ENCODE assay signal across 24 cellular contexts in the genomic region with DNA sequence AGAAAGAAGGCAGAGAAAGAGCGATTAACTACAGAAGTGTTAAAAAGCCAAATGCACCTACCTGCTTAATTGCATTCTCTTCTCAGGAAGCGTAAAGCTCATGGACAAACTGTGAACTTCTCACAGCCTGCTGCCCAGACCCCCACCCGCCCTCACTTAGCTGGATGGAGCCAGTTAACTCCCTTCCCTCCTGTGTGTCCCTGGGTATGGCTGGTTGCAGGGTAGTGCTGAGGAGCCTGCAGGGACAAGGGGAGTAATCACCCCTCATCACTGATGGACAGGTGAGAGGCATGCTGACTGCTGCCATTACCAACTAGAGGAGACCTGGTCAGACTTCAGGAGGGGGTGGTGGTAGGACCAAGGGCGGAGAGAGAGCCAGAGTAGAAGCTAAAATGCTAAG. TPM values are rescaled to one million over a fixed set of nuclear protein-coding genes. Genes with fewer than 3 reads are reported as not detected.
DNase-seq lines count a peak whose midpoint lies in the region; ATAC-seq, FAIRE-seq and TF ChIP-seq lines count a peak whose summit lies in the region.
"Had no signal": no experiment of that assay in that cellular context is flagged by ENCODE, and none has a peak within 500 bp of the region (broad histone marks: within the 10 kb centered on the region; RNA-seq: fewer than 3 reads in every experiment).

No MANE protein-coding gene starts in this region.

- H2BK5ac ChIP-seq in IMR-90 (ENCODE audit: low read depth, low read length, poor library complexity, severe bottlenecking) (no peak overlapping the region), mesenchymal stem cell (ENCODE audit: low read depth, low read length, poor library complexity, severe bottlenecking) (no peak overlapping the region)

- no peak overlapping the region for H4K8ac ChIP-seq in IMR-90 (ENCODE audit: low read depth in 2 of 2, low read length in 2 of 2)
- no peak overlapping the region for H4K8ac ChIP-seq in mesenchymal stem cell (ENCODE audit: low read length)

- DNase-seq in NCI-H2107 treated with DMSO at 0.1 percent for 48 hours (lab: John Stamatoyannopoulos, UW; ENCODE audit: unreplicated experiment) (peak; percentile 13), NCI-H2107 (lab: John Stamatoyannopoulos, UW) (no peak), IMR-90 (no peak), endothelial cell (ENCODE audit: low spot score) (no peak), mesenchymal stem cell (no peak), cerebellar nuclear complex (lab: John Stamatoyannopoulos, UW) (no peak), H54 (ENCODE audit: insufficient read length, low spot score) (no peak)
- DNase-seq: 8988T, ACHN, BE2C, Calu3, GM23248, KG1, MM.1S, NCI-H2029 treated with DMSO at 0.1 percent for 48 hours, NCI-H446 treated with DMSO at 0.1 percent for 48 hours, NCI-H526, Right ventricle myocardium superior, RPMI8226, T-cell had no signal

- H4K5ac ChIP-seq in IMR-90 (ENCODE audit: low read depth, low read length), result no peak overlapping the region

- intact Hi-C loops in IMR-90 (cut with micrococcal nuclease), result loop anchor here (5.0 kb wide), 1 partner anchor 281 kb away; no protein-coding TSS in a partner anchor

- H3K4me3 ChIP-seq in IMR-90 (ENCODE audit: insufficient read depth, low read depth, low read length) (no peak overlapping the region), mesenchymal stem cell (ENCODE audit: insufficient read depth in 1 of 2, low read depth in 1 of 2, low read length in 2 of 2) (no peak overlapping the region)
- H3K4me3 ChIP-seq: GM23248 had no signal

- no peak overlapping the region for H3K4me2 ChIP-seq in IMR-90 (ENCODE audit: low read depth, low read length)
- H3K4me2 ChIP-seq in mesenchymal stem cell (ENCODE audit: low read length, poor library complexity, severe bottlenecking), result no peak overlapping the region

- H3K36me3 ChIP-seq in IMR-90 (ENCODE audit: control insufficient read depth, insufficient read depth, low read length) (no peaks in the 10 kb centered on the region), mesenchymal stem cell (ENCODE audit: control insufficient read depth in 1 of 2, insufficient read depth in 2 of 2, low read depth in 1 of 2, low read length in 2 of 2) (peaks cover 0 to 4% of the 10 kb centered on the region in 2 experiments)
- H3K36me3 ChIP-seq: BE2C had no signal

- no peak for FAIRE-seq in H54 (lab: Jason Lieb, UNC)
- FAIRE-seq: GM19239 had no signal

- H3K4ac ChIP-seq in IMR-90 (ENCODE audit: low read depth, low read length) (0 out of 2 replicates have a peak overlapping the region, but pooled peaks have one; percentile 2), mesenchymal stem cell (ENCODE audit: low read depth in 1 of 2, low read length in 2 of 2) (no peak overlapping the region)

- peaks cover 10% of the 10 kb centered on the region for H3K36me3 Mint-ChIP-seq in endothelial cell (ENCODE audit: low read depth, unreplicated experiment)
- H3K36me3 Mint-ChIP-seq: T-cell had no signal

- TF ChIP-seq CTCF in IMR-90 (conservative IDR thresholded peaks at IDR 0.05; ENCODE audit: low read depth, low read length), result no peak
- no peak for TF ChIP-seq CTCF in endothelial cell (IDR thresholded peaks at IDR 0.05; ENCODE audit: unreplicated experiment)

- H2AFZ ChIP-seq in IMR-90 (replicated peaks; ENCODE audit: low read length, poor library complexity) (no peak overlapping the region), mesenchymal stem cell (ENCODE audit: low read depth, low read length) (no peak overlapping the region)
- H2AFZ ChIP-seq: GM23248 had no signal

- no peaks in the 10 kb centered on the region for H3K9me3 Mint-ChIP-seq in endothelial cell (ENCODE audit: unreplicated experiment)
- H3K9me3 Mint-ChIP-seq: T-cell had no signal

- peaks cover 4% of the 10 kb centered on the region; the same call in 1 of the 2 replicates for H4K20me1 ChIP-seq in IMR-90 (ENCODE audit: insufficient read depth, low read length)

- H3K18ac ChIP-seq in IMR-90 (ENCODE audit: low read depth, low read length) (no peak overlapping the region), mesenchymal stem cell (ENCODE audit: low read depth in 1 of 2, low read length in 2 of 2) (no peak overlapping the region)

- POLR2A ChIA-PET in IMR-90 (lab: Charles Lee; ENCODE audit: unreplicated experiment), result no interaction called here

- H3K27ac ChIP-seq in IMR-90 (ENCODE audit: insufficient read depth, low read length) (no peak overlapping the region), mesenchymal stem cell (ENCODE audit: low read length, poor library complexity, severe bottlenecking) (no peak overlapping the region)
- H3K27ac ChIP-seq: GM23248 had no signal

- H3K79me1 ChIP-seq in IMR-90 (ENCODE audit: low read depth in 1 of 2, low read length in 2 of 2), result no peaks in the 10 kb centered on the region
- H3K79me1 ChIP-seq in mesenchymal stem cell (replicated peaks; ENCODE audit: low read length, poor library complexity, severe bottlenecking), result peaks cover 4% of the 10 kb centered on the region

- H3K9ac ChIP-seq in IMR-90 (ENCODE audit: low read depth, low read length) (no peak overlapping the region), mesenchymal stem cell (ENCODE audit: low read length) (no peak overlapping the region)
- H3K9ac ChIP-seq: GM23248 had no signal

- H3K27me3 ChIP-seq in IMR-90 (ENCODE audit: control insufficient read depth, insufficient read depth, low read length) (no peaks in the 10 kb centered on the region), mesenchymal stem cell (ENCODE audit: control insufficient read depth in 1 of 2, insufficient read depth in 1 of 2, low read length in 2 of 2) (peaks cover 0 to 31% of the 10 kb centered on the region in 2 experiments)

- H3K4me3 Mint-ChIP-seq in endothelial cell (ENCODE audit: unreplicated experiment), result no peak overlapping the region
- H3K4me3 Mint-ChIP-seq: T-cell had no signal

- TF ChIP-seq POLR2A in IMR-90 (IDR thresholded peaks at IDR 0.05; ENCODE audit: low read depth, low read length) (no peak), H54 (IDR thresholded peaks at IDR 0.05; ENCODE audit: low read depth, low read length) (no peak)

- dilution Hi-C loops in IMR-90 (cut with HindIII; ENCODE audit: low sequenced_read_pairs, unreplicated experiment), result no loop called here

- peaks cover 6% of the 10 kb centered on the region for H3K4me1 Mint-ChIP-seq in endothelial cell (ENCODE audit: unreplicated experiment)
- H3K4me1 Mint-ChIP-seq: T-cell had no signal

- ATAC-seq in IMR-90 (ENCODE audit: low read depth) (no peak), HG02870 (IDR thresholded peaks at IDR 0.05; ENCODE audit: unreplicated experiment) (no peak)
- ATAC-seq: HCT116, T-cell had no signal

- H2BK20ac ChIP-seq in IMR-90 (ENCODE audit: low read depth, low read length), result no peak overlapping the region

- no CpG with 5 or more reads among the region's 4 CpGs for WGBS in IMR-90 (ENCODE audit: extremely low coverage in 2 of 2, insufficient read length in 1 of 2), 2 experiments
- WGBS in mesenchymal stem cell, result 89% methylated on average over 3 of the region's 4 CpGs

- no peak overlapping the region for H2BK12ac ChIP-seq in mesenchymal stem cell (ENCODE audit: low read length in 2 of 2)

- no peak for TF ChIP-seq RAD21 in IMR-90 (IDR thresholded peaks at IDR 0.05; ENCODE audit: low read length)

- H3K56ac ChIP-seq in IMR-90 (ENCODE audit: extremely low read depth, insufficient read depth, low read length), result no peak overlapping the region

- no peak overlapping the region for H2AK9ac ChIP-seq in IMR-90 (replicated peaks; ENCODE audit: low read depth, low read length, poor library complexity)

- H3K4me1 ChIP-seq in IMR-90 (ENCODE audit: control insufficient read depth, insufficient read depth, low read length) (peaks cover 7% of the 10 kb centered on the region), mesenchymal stem cell (ENCODE audit: control insufficient read depth, insufficient read depth, low read depth, low read length) (peaks cover 9% of the 10 kb centered on the region)
- H3K4me1 ChIP-seq: BE2C had no signal

- H3K27ac Mint-ChIP-seq in endothelial cell (ENCODE audit: unreplicated experiment), result peak overlapping the region; percentile 0
- H3K27ac Mint-ChIP-seq: T-cell had no signal

- no peak overlapping the region for H4K91ac ChIP-seq in IMR-90 (ENCODE audit: insufficient read depth, low read depth, low read length)
- no peak overlapping the region for H4K91ac ChIP-seq in mesenchymal stem cell (ENCODE audit: low read length)

- peaks cover 5% of the 10 kb centered on the region for H3K27me3 Mint-ChIP-seq in endothelial cell (ENCODE audit: unreplicated experiment)

- H2AK5ac ChIP-seq in IMR-90 (ENCODE audit: low read depth, low read length) (no peak overlapping the region), mesenchymal stem cell (ENCODE audit: low read length, severe bottlenecking) (peak overlapping the region; percentile 47)

- H3K9me1 ChIP-seq in IMR-90 (ENCODE audit: insufficient read depth, low read length), result peaks cover 13% of the 10 kb centered on the region

- no peak overlapping the region for H3K23ac ChIP-seq in IMR-90 (ENCODE audit: low read depth, low read length)
- H3K23ac ChIP-seq in mesenchymal stem cell (ENCODE audit: low read length in 2 of 2), result no peak overlapping the region

- H2BK120ac ChIP-seq in IMR-90 (ENCODE audit: low read depth, low read length), result no peak overlapping the region
- no peak overlapping the region for H2BK120ac ChIP-seq in mesenchymal stem cell (ENCODE audit: low read depth, low read length)

- in situ Hi-C loops in IMR-90 (cut with MboI; ENCODE audit: low sequenced_read_pairs), result no loop called here

- H3K9me3 ChIP-seq in IMR-90 (ENCODE audit: control insufficient read depth, insufficient read depth, low read length), result no peaks in the 10 kb centered on the region
- H3K9me3 ChIP-seq in mesenchymal stem cell (ENCODE audit: control insufficient read depth, low read length), result no peaks in the 10 kb centered on the region
- H3K9me3 ChIP-seq: BE2C had no signal

- no peak overlapping the region for H3K14ac ChIP-seq in IMR-90 (replicated peaks; ENCODE audit: low read depth, low read length)
- no peak overlapping the region for H3K14ac ChIP-seq in mesenchymal stem cell (ENCODE audit: low read length in 2 of 2)

- no TSS peak for BruUV-seq in IMR-90 (replicated peaks; lab: Mats Ljungman, UMichigan)

- CTCF ChIA-PET in IMR-90 (lab: Yijun Ruan, JAX), result no interaction called here

- H2BK15ac ChIP-seq in IMR-90 (ENCODE audit: low read depth, low read length), result no peak overlapping the region
- H2BK15ac ChIP-seq in mesenchymal stem cell (ENCODE audit: low read depth, poor library complexity, severe bottlenecking), result no peak overlapping the region

TF ChIP-seq in IMR-90, 13 proteins besides CTCF, POLR2A, EP300 and RAD21 (continues in another document):
- TF ChIP-seq SMC3 (IDR thresholded peaks at IDR 0.05; ENCODE audit: low read depth, low read length) (no peak), MAFK (IDR thresholded peaks at IDR 0.05; ENCODE audit: low read depth, low read length) (no peak), NFE2L2 (IDR thresholded peaks at IDR 0.05; ENCODE audit: low read depth, low read length) (no peak), RCOR1 (IDR thresholded peaks at IDR 0.05; ENCODE audit: insufficient replicate concordance, low read length) (no peak)

RNA-seq across cellular contexts. Expression of a gene that starts 37.5 kb away (rescaled TPM):
- total RNA-seq in IMR-90 (2012; rRNA removed) (under 0.01 TPM in 2 replicates), endothelial cell (ENCODE audit: unreplicated experiment) (1.1 TPM)
- polyA plus RNA-seq in IMR-90 (2012; rRNA removed), result 0.05 and 0.06 TPM in 2 replicates
- 0.03 and 0.04 TPM in 2 replicates for polyA plus RNA-seq in IMR-90 (2012; cell fraction: cytosol; rRNA removed)
- polyA plus RNA-seq in IMR-90 (2012; cell fraction: nucleus; rRNA removed; ENCODE audit: low replicate concordance), result 0.05 and 0.18 TPM in 2 replicates
- 0.18 TPM for polyA plus RNA-seq in mesenchymal stem cell (2013, experiment 1 of 2)
- 0.05 TPM for polyA plus RNA-seq in mesenchymal stem cell (2013, experiment 2 of 2)
- total RNA-seq: HT1080, T-cell had no signal
